22 cellular contexts compared by ENCODE assay signal in genomic region chr11:10288881-10289764, GRCh38.
"Had no signal": no experiment of that assay in that cellular context is flagged by ENCODE, and none has a peak within 500 bp of the region (broad histone marks: within the 10 kb centered on the region; RNA-seq: fewer than 3 reads in every experiment).

No MANE protein-coding gene starts in this region.

- H3K36me3 ChIP-seq: right lobe of liver had no signal

- DNase-seq: activated B cell treated with CpG ODN at 0.5 μM for 24 hours; activated CD4-positive, alpha-beta T cell treated with anti-CD3 and anti-CD28 coated beads, Interleukin-2, amount 50 U/mL, for 1 hour; activated CD8-positive, alpha-beta T cell treated with anti-CD3 and anti-CD28 coated beads for 36 hours; activated naive CD4-positive, alpha-beta T cell; activated T-cell treated with anti-CD3 and anti-CD28 coated beads, Interleukin-2, amount 50 U/mL, for 72 hours; effector CD8-positive, alpha-beta T cell; esophagus squamous epithelium; foreskin melanocyte; left ventricle myocardium superior; stimulated activated CD4-positive, alpha-beta T cell treated with anti-CD3 and anti-CD28 coated beads, Interleukin-12 subunit alpha, Interleukin-12 subunit beta, amount 100 ng/mL, for 4 hours; stimulated activated CD4-positive, alpha-beta T cell treated with anti-CD3 and anti-CD28 coated beads, Interleukin-4, amount 100 ng/mL, for 1 hour; substantia nigra; SW 1271; T-helper 9 cell had no signal

- H3K9me3 ChIP-seq: esophagus squamous epithelium, heart right ventricle, right lobe of liver had no signal

- H2AFZ ChIP-seq: parathyroid adenoma had no signal

- H3K27ac Mint-ChIP-seq: activated B cell treated with CpG ODN at 0.5 μM for 24 hours; activated CD8-positive, alpha-beta T cell treated with anti-CD3 and anti-CD28 coated beads for 36 hours; activated naive CD4-positive, alpha-beta T cell treated with anti-CD3 and anti-CD28 coated beads, Interleukin-2, amount 50 U/mL, for 72 hours; activated T-cell treated with anti-CD3 and anti-CD28 coated beads, Interleukin-2, amount 50 U/mL, for 72 hours; nephron; stimulated activated naive CD8-positive, alpha-beta T cell treated with anti-CD3 and anti-CD28 coated beads, Interleukin-15, Interleukin-2, amounts not matched to agents 100 ng/mL and 50 ng/mL, for 24 hours; T-helper 1 cell treated with Interleukin-12 subunit alpha and Interleukin-12 subunit beta and Interleukin-4 antibody, amounts not matched to agents 30 μg/mL and 1 μg/mL, for 36 hours had no signal

- H3K4me3 Mint-ChIP-seq: activated B cell treated with CpG ODN at 0.5 μM for 24 hours; activated CD8-positive, alpha-beta T cell treated with anti-CD3 and anti-CD28 coated beads for 36 hours; activated T-cell treated with anti-CD3 and anti-CD28 coated beads, Interleukin-2, amount 50 U/mL, for 72 hours; stimulated activated naive CD8-positive, alpha-beta T cell treated with anti-CD3 and anti-CD28 coated beads, Interleukin-15, Interleukin-2, amounts not matched to agents 100 ng/mL and 50 ng/mL, for 24 hours; T-helper 1 cell treated with Interleukin-12 subunit alpha and Interleukin-12 subunit beta and Interleukin-4 antibody, amounts not matched to agents 30 μg/mL and 1 μg/mL, for 36 hours had no signal

- H3K4me3 ChIP-seq: esophagus squamous epithelium, heart right ventricle, right lobe of liver had no signal

- H3K36me3 Mint-ChIP-seq: activated naive CD4-positive, alpha-beta T cell treated with anti-CD3 and anti-CD28 coated beads, Interleukin-2, amount 50 U/mL, for 72 hours had no signal

- H3K9ac ChIP-seq: parathyroid adenoma had no signal

- H3K9me3 Mint-ChIP-seq: activated B cell treated with CpG ODN at 0.5 μM for 24 hours; activated CD8-positive, alpha-beta T cell treated with anti-CD3 and anti-CD28 coated beads for 36 hours; activated naive CD4-positive, alpha-beta T cell treated with anti-CD3 and anti-CD28 coated beads, Interleukin-2, amount 50 U/mL, for 72 hours; activated T-cell treated with anti-CD3 and anti-CD28 coated beads, Interleukin-2, amount 50 U/mL, for 72 hours; nephron; stimulated activated naive CD8-positive, alpha-beta T cell treated with anti-CD3 and anti-CD28 coated beads, Interleukin-15, Interleukin-2, amounts not matched to agents 100 ng/mL and 50 ng/mL, for 24 hours; T-helper 1 cell treated with Interleukin-12 subunit alpha and Interleukin-12 subunit beta and Interleukin-4 antibody, amounts not matched to agents 30 μg/mL and 1 μg/mL, for 36 hours had no signal

- H3K27me3 ChIP-seq: esophagus squamous epithelium, heart right ventricle, right lobe of liver had no signal

- ATAC-seq: activated CD8-positive, alpha-beta T cell treated with anti-CD3 and anti-CD28 coated beads for 36 hours; activated naive CD4-positive, alpha-beta T cell treated with anti-CD3 and anti-CD28 coated beads, Interleukin-2, amount 50 U/mL, for 72 hours; activated T-cell treated with anti-CD3 and anti-CD28 coated beads, Interleukin-2, amount 50 U/mL, for 72 hours; left ventricle myocardium superior; right lobe of liver had no signal

- H3K27ac ChIP-seq: epithelial cell of prostate, parathyroid adenoma, right lobe of liver had no signal
